ENCODE assay signal across 17 cellular contexts in genomic region chr10:86335831-86336230, GRCh38. TPM values are rescaled to one million over a fixed set of nuclear protein-coding genes. Genes with fewer than 3 reads are reported as not detected.
A peak's percentile ranks its signal among the peaks of the same experiment; 100 is the strongest.
DNase-seq lines count a peak whose midpoint lies in the region; ATAC-seq and TF ChIP-seq lines count a peak whose summit lies in the region.
"Had no signal": no experiment of that assay in that cellular context is flagged by ENCODE, and none has a peak within 500 bp of the region (broad histone marks: within the 10 kb centered on the region; RNA-seq: fewer than 3 reads in every experiment).

No MANE protein-coding gene starts in this region.

- ATAC-seq in sciatic nerve: no peak
- ATAC-seq: HCT116 had no signal

- intact Hi-C loops in CD14-positive monocyte (cut with micrococcal nuclease): no loop called here
- intact Hi-C loops in sciatic nerve (cut with DNase I): no loop called here

- H3K27ac Mint-ChIP-seq in CD14-positive monocyte: no peak overlapping the region
- no peak overlapping the region for H3K27ac Mint-ChIP-seq in chondrocyte (ENCODE audit: unreplicated experiment)
- H3K27ac Mint-ChIP-seq: CD4-positive, CD25-positive, alpha-beta regulatory T cell had no signal

- H3K4me3 Mint-ChIP-seq in CD14-positive monocyte (no peak overlapping the region), chondrocyte (ENCODE audit: unreplicated experiment) (no peak overlapping the region)
- H3K4me3 Mint-ChIP-seq: CD4-positive, CD25-positive, alpha-beta regulatory T cell had no signal

- peaks cover 0 to 7% (median 0%) of the 10 kb centered on the region in 7 donors for H3K9me3 Mint-ChIP-seq in CD14-positive monocyte
- no peaks in the 10 kb centered on the region for H3K9me3 Mint-ChIP-seq in chondrocyte (ENCODE audit: low read depth)

- DNase-seq in NCI-H146 (lab: John Stamatoyannopoulos, UW) (peak; percentile 22), NCI-H146 treated with DMSO at 0.1 percent for 48 hours (lab: John Stamatoyannopoulos, UW; ENCODE audit: unreplicated experiment) (no peak), CD14-positive monocyte (ENCODE audit: low spot score) (peak; percentile 11), chondrocyte (ENCODE audit: low spot score) (peak; percentile 40), sciatic nerve (ENCODE audit: low spot score) (peak; percentile 21), dedifferentiated amniotic fluid mesenchymal stem cell (ENCODE audit: extremely low spot score) (no peak), GDM1 (lab: John Stamatoyannopoulos, UW) (no peak), MV-4-11 (lab: John Stamatoyannopoulos, UW) (no peak)
- DNase-seq: AML-193; Calu3; CD4-positive, CD25-positive, alpha-beta regulatory T cell; DMS 273 treated with DMSO at 0.1 percent for 48 hours; GM23248 had no signal

- H3K27me3 Mint-ChIP-seq in CD14-positive monocyte (ENCODE audit: low read depth in 3 of 3) (peaks cover 3 to 13% (median 5%) of the 10 kb centered on the region in 3 donors), chondrocyte (ENCODE audit: low read depth) (peaks cover 15% of the 10 kb centered on the region)

- TF ChIP-seq CTCF in CD14-positive monocyte (IDR thresholded peaks at IDR 0.05) (no peak), chondrocyte (IDR thresholded peaks at IDR 0.05) (no peak)

- H3K4me1 Mint-ChIP-seq in CD14-positive monocyte (no peaks in the 10 kb centered on the region), chondrocyte (ENCODE audit: low read depth) (no peaks in the 10 kb centered on the region)
- H3K4me1 Mint-ChIP-seq: CD4-positive, CD25-positive, alpha-beta regulatory T cell had no signal

- H3K36me3 Mint-ChIP-seq in CD14-positive monocyte: no peaks in the 10 kb centered on the region
- no peaks in the 10 kb centered on the region for H3K36me3 Mint-ChIP-seq in chondrocyte (ENCODE audit: low read depth)
- H3K36me3 Mint-ChIP-seq: CD4-positive, CD25-positive, alpha-beta regulatory T cell had no signal

RNA-seq across cellular contexts. Expression of gene GRID1, which starts 30.8 kb away (rescaled TPM):
- polyA plus RNA-seq in CD14-positive monocyte: not detected
- 0.60 to 2.2 TPM (median 0.62 TPM) in 3 replicates for total RNA-seq in chondrocyte
- total RNA-seq in sciatic nerve: 15.4 TPM
- total RNA-seq: A673; Calu3; CD4-positive, CD25-positive, alpha-beta regulatory T cell; Daoy; GM23248; HT-29 had no signal
- polyA plus RNA-seq: CD4-positive, CD25-positive, alpha-beta regulatory T cell; GM23248 had no signal

Comparison
In these comparisons a context has a peak if more than half of its experiments do, and no peak if none do; other contexts are left out.
1. DNase-seq: peak in NCI-H146 (single experiment), CD14-positive monocyte (single experiment), chondrocyte (single experiment) and sciatic nerve (single experiment); none in NCI-H146 treated with DMSO at 0.1 percent for 48 hours (single experiment), dedifferentiated amniotic fluid mesenchymal stem cell (single experiment), GDM1 (single experiment) and MV-4-11 (single experiment).